ENCODE assay signal across 21 cellular contexts in the genomic region with DNA sequence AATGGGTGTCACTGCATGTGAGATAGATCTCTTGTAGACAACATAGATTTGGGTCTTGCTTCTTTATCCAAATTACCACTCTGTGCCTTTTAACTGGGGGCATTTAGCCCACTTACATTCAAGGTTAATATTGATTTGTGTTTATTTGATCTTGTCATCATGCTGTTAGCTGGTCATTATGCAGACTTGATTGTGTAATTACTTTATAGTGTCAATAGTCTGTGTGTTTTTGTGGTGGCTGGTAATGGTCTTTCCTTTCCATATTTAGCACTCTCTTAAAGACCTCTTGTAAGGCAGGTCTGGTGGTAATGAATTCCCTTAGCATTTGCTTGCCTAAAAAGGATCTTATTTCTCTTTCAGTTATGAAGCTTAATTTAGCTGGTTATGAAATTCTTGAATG. TPM values are rescaled to one million over a fixed set of nuclear protein-coding genes. Genes with fewer than 3 reads are reported as not detected.
DNase-seq lines count a peak whose midpoint lies in the region; ATAC-seq and TF ChIP-seq lines count a peak whose summit lies in the region.
"Had no signal": no experiment of that assay in that cellular context is flagged by ENCODE, and none has a peak within 500 bp of the region (broad histone marks: within the 10 kb centered on the region; RNA-seq: fewer than 3 reads in every experiment).

No MANE protein-coding gene starts in this region.

- H3K27ac ChIP-seq in right lobe of liver, result no peak overlapping the region
- no peak overlapping the region for H3K27ac ChIP-seq in upper lobe of right lung

- no peak for TF ChIP-seq POLR2A in right lobe of liver (IDR thresholded peaks at IDR 0.05)

- DNase-seq in NCI-H128 (lab: John Stamatoyannopoulos, UW; ENCODE audit: unreplicated experiment) (peak; percentile 13), NCI-H2029 treated with DMSO at 0.1 percent for 48 hours (lab: John Stamatoyannopoulos, UW) (peak; percentile 80), NCI-H748 (lab: John Stamatoyannopoulos, UW; ENCODE audit: unreplicated experiment) (peak; percentile 100), right lobe of liver (no peak), head of caudate nucleus (no peak), upper lobe of right lung (no peak), HUDEP-2 (lab: John Stamatoyannopoulos, UW; ENCODE audit: unreplicated experiment in 76 of 76) (no peak)
- DNase-seq in stimulated activated naive CD8-positive, alpha-beta T cell treated with anti-CD3 and anti-CD28 coated beads, Interleukin-15, Interleukin-2, amounts not matched to agents 100 U/mL and 50 U/mL, for 24 hours, result no peak
- DNase-seq: Caco-2; CD4-positive, CD25-positive, alpha-beta regulatory T cell; DMS 273 treated with DMSO at 0.1 percent for 48 hours; DMS79 treated with DMSO at 0.1 percent for 48 hours; H7; Kasumi-1; MG63; NCI-H1694 treated with DMSO at 0.1 percent for 48 hours; NCI-H2171 treated with DMSO at 0.1 percent for 48 hours; NCI-H524 treated with DMSO at 0.1 percent for 48 hours; NK-92 treated with Interleukin-12 subunit alpha and Interleukin-12 subunit beta, amount 100 ng/mL, for 24 hours had no signal

- ATAC-seq in right lobe of liver, result peak in 3 of 4 donors; percentile 49 to 67 (median 60)
- no peak for ATAC-seq in stimulated activated naive CD8-positive, alpha-beta T cell treated with anti-CD3 and anti-CD28 coated beads, Interleukin-15, Interleukin-2, amounts not matched to agents 100 U/mL and 50 U/mL, for 24 hours
- no peak for ATAC-seq in upper lobe of right lung
- ATAC-seq: Panc1, SK-N-SH treated with all-trans-retinoic acid at 6 μM for 48 hours had no signal

- H3K27me3 ChIP-seq in right lobe of liver (no peaks in the 10 kb centered on the region), upper lobe of right lung (peaks cover 9% of the 10 kb centered on the region)

- H3K4me3 ChIP-seq in right lobe of liver (no peak overlapping the region), upper lobe of right lung (no peak overlapping the region)
- H3K4me3 ChIP-seq: MG63 had no signal

- H3K36me3 ChIP-seq in right lobe of liver (no peaks in the 10 kb centered on the region), upper lobe of right lung (no peaks in the 10 kb centered on the region)
- H3K36me3 ChIP-seq: MG63 had no signal

- H3K4me1 ChIP-seq in right lobe of liver (peaks cover 0 to 13% (median 0%) of the 10 kb centered on the region in 4 donors), upper lobe of right lung (no peaks in the 10 kb centered on the region)
- H3K4me1 ChIP-seq: Caco-2 had no signal

- TF ChIP-seq CTCF in right lobe of liver (IDR thresholded peaks at IDR 0.05), result no peak
- no peak for TF ChIP-seq CTCF in upper lobe of right lung (IDR thresholded peaks at IDR 0.05)

- no peaks in the 10 kb centered on the region for H3K9me3 ChIP-seq in right lobe of liver
- H3K9me3 ChIP-seq in upper lobe of right lung, result no peaks in the 10 kb centered on the region

- intact Hi-C loops in right lobe of liver (cut with DNase I) (no loop called here), head of caudate nucleus (cut with DNase I) (no loop called here), upper lobe of right lung (cut with DNase I) (no loop called here)

RNA-seq across cellular contexts. Expression of a gene that starts 29.6 kb away (rescaled TPM):
- 1 to 10 TPM; 5.0 to 9.5 (median 7.2) TPM for total RNA-seq in right lobe of liver
- total RNA-seq in upper lobe of right lung, result 8.2 TPM

RNA-seq across cellular contexts. Expression of a gene that starts 58.8 kb away (rescaled TPM):
- total RNA-seq in right lobe of liver (10 to 100 TPM in 3 of 6 experiments, 1 to 10 TPM in 3; 6.0 to 12.8 (median 10.6) TPM), upper lobe of right lung (19.4 TPM)

RNA-seq across cellular contexts. Expression of a gene that starts 59.1 kb away (rescaled TPM):
- total RNA-seq in right lobe of liver (10 to 100 TPM in 4 of 6 experiments, 1 to 10 TPM in 2; 6.6 to 16.2 (median 13.9) TPM), upper lobe of right lung (18.2 TPM)

Comparison
In these comparisons a context has a peak if more than half of its experiments do, and no peak if none do; other contexts are left out.
1. DNase-seq: peak in NCI-H128 (single experiment), NCI-H2029 treated with DMSO at 0.1 percent for 48 hours (single experiment) and NCI-H748 (single experiment); none in right lobe of liver (0 of 3), head of caudate nucleus (0 of 42), stimulated activated naive CD8-positive, alpha-beta T cell treated with anti-CD3 and anti-CD28 coated beads, Interleukin-15, Interleukin-2, amounts not matched to agents 100 U/mL and 50 U/mL, for 24 hours (single experiment), upper lobe of right lung (single experiment) and HUDEP-2 (0 of 76).
2. ATAC-seq: peak in right lobe of liver (3 of 4); none in stimulated activated naive CD8-positive, alpha-beta T cell treated with anti-CD3 and anti-CD28 coated beads, Interleukin-15, Interleukin-2, amounts not matched to agents 100 U/mL and 50 U/mL, for 24 hours (single experiment) and upper lobe of right lung (single experiment).